Comparison of ENCODE assay signal across 11 cellular contexts in the genomic region with DNA sequence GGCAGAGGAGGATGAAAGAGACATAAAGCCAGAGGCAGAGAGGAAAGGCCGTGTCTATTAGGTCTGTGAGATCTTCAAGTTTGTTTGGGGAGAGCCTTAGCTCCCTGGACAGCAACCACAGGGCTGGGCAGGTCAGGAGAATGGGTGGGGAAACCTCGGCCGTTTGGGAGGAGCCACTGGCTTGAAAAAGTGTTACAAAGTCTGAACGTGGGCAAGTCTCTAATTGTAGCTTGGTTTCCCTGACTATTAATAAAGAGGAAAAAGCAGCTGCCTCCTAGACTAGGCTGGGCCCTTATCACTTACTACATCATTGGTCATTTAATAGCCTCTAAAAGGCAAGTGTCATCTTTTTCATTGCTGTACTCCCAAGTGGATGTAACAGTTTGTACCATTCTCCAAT. TPM values are rescaled to one million over a fixed set of nuclear protein-coding genes. Genes with fewer than 3 reads are reported as not detected.
DNase-seq lines count a peak whose midpoint lies in the region; ATAC-seq, FAIRE-seq and TF ChIP-seq lines count a peak whose summit lies in the region.
"Had no signal": no experiment of that assay in that cellular context is flagged by ENCODE, and none has a peak within 500 bp of the region (broad histone marks: within the 10 kb centered on the region; RNA-seq: fewer than 3 reads in every experiment).

A gene (minus strand): TSS at position 83 of the 400 bp plus-strand sequence. CDS start 145 bp downstream, outside the sequence.

- TF ChIP-seq CTCF in choroid plexus epithelial cell (conservative IDR thresholded peaks at IDR 0.05; ENCODE audit: low read depth, low read length) (no peak), upper lobe of left lung (IDR thresholded peaks at IDR 0.05) (no peak), pancreas (IDR thresholded peaks at IDR 0.05) (no peak)

- DNase-seq in activated naive CD4-positive, alpha-beta T cell treated with Interleukin-2 at 50 U/mL for 16 hours, result no peak
- peak; percentile 21 for DNase-seq in choroid plexus epithelial cell (ENCODE audit: low read depth)
- DNase-seq in naive B cell, result no peak
- DNase-seq in upper lobe of left lung, result no peak
- no peak for DNase-seq in NCI-H2196 (lab: John Stamatoyannopoulos, UW; ENCODE audit: unreplicated experiment)
- DNase-seq in pancreas, result no peak
- DNase-seq: body of pancreas, left cardiac atrium, NCI-H2029 treated with DMSO at 0.1 percent for 48 hours had no signal

- H3K9me3 ChIP-seq in upper lobe of left lung (no peaks in the 10 kb centered on the region), pancreas (no peaks in the 10 kb centered on the region)
- H3K9me3 ChIP-seq: body of pancreas had no signal

- H3K27me3 Mint-ChIP-seq in activated naive CD4-positive, alpha-beta T cell treated with anti-CD3 and anti-CD28 coated beads, Interleukin-2, amount 50 U/mL, for 24 hours, result no peaks in the 10 kb centered on the region
- no peaks in the 10 kb centered on the region for H3K27me3 Mint-ChIP-seq in naive B cell

- H3K27me3 ChIP-seq in upper lobe of left lung, result no peaks in the 10 kb centered on the region
- no peaks in the 10 kb centered on the region for H3K27me3 ChIP-seq in pancreas
- H3K27me3 ChIP-seq: body of pancreas had no signal

- no peak for TF ChIP-seq EP300 in upper lobe of left lung (IDR thresholded peaks at IDR 0.05)

- H3K36me3 ChIP-seq in upper lobe of left lung (peaks cover 12 to 62% (median 42%) of the 10 kb centered on the region in 4 donors), pancreas (peaks cover 7 to 23% (median 8%) of the 10 kb centered on the region in 3 donors)

- H3K4me1 Mint-ChIP-seq in activated naive CD4-positive, alpha-beta T cell treated with anti-CD3 and anti-CD28 coated beads, Interleukin-2, amount 50 U/mL, for 24 hours, result peaks cover 10% of the 10 kb centered on the region
- H3K4me1 Mint-ChIP-seq in naive B cell, result peaks cover 0 to 2% (median 0%) of the 10 kb centered on the region in 3 donors

- peak within 1 kb of the TSS; percentile 81 for H3K27ac Mint-ChIP-seq in activated naive CD4-positive, alpha-beta T cell treated with anti-CD3 and anti-CD28 coated beads, Interleukin-2, amount 50 U/mL, for 24 hours
- peak within 1 kb of the TSS in 4 of 6 donors; percentile 60 to 77 (median 68) for H3K27ac Mint-ChIP-seq in naive B cell

- H3K27ac ChIP-seq in upper lobe of left lung, result peak within 1 kb of the TSS in 1 of 4 donors; percentile 61
- H3K27ac ChIP-seq in pancreas, result no peak within 1 kb of the TSS

- no peak for TF ChIP-seq POLR2A in upper lobe of left lung (IDR thresholded peaks at IDR 0.05)

- H3K4me3 ChIP-seq in choroid plexus epithelial cell (ENCODE audit: low read depth, low read length) (no peak within 1 kb of the TSS), upper lobe of left lung (peak within 1 kb of the TSS in 3 of 4 donors; percentile 3 to 31 (median 23)), pancreas (no peak within 1 kb of the TSS)
- H3K4me3 ChIP-seq: body of pancreas had no signal

- peaks cover 9 to 21% (median 11%) of the 10 kb centered on the region in 4 donors for H3K4me1 ChIP-seq in upper lobe of left lung
- H3K4me1 ChIP-seq in pancreas, result no peaks in the 10 kb centered on the region
- H3K4me1 ChIP-seq: body of pancreas had no signal

- H3K9me3 Mint-ChIP-seq in activated naive CD4-positive, alpha-beta T cell treated with anti-CD3 and anti-CD28 coated beads, Interleukin-2, amount 50 U/mL, for 24 hours, result no peaks in the 10 kb centered on the region
- no peaks in the 10 kb centered on the region for H3K9me3 Mint-ChIP-seq in naive B cell

- H3K36me3 Mint-ChIP-seq in activated naive CD4-positive, alpha-beta T cell treated with anti-CD3 and anti-CD28 coated beads, Interleukin-2, amount 50 U/mL, for 24 hours, result peaks cover 7% of the 10 kb centered on the region
- H3K36me3 Mint-ChIP-seq in naive B cell, result peaks cover 6% of the 10 kb centered on the region in 2 donors

- intact Hi-C loops in pancreas (cut with DNase I), result no loop called here

- ATAC-seq in naive B cell (ENCODE audit: low read depth in 2 of 2), result no peak
- no peak for ATAC-seq in upper lobe of left lung (ENCODE audit: low FRiP score in 2 of 2)
- no peak for ATAC-seq in pancreas
- ATAC-seq in HG02678 (IDR thresholded peaks at IDR 0.05; ENCODE audit: unreplicated experiment), result no peak
- ATAC-seq: body of pancreas had no signal

- WGBS in upper lobe of left lung, 2 donors, result 35 to 51% methylated on average over 4 of the region's 4 CpGs
- WGBS in pancreas, 2 donors, result 44 to 62% methylated on average over 4 of the region's 4 CpGs

- no peak within 1 kb of the TSS for H3K4me3 Mint-ChIP-seq in activated naive CD4-positive, alpha-beta T cell treated with anti-CD3 and anti-CD28 coated beads, Interleukin-2, amount 50 U/mL, for 24 hours
- H3K4me3 Mint-ChIP-seq in naive B cell, result no peak within 1 kb of the TSS

- FAIRE-seq in pancreas (lab: Jason Lieb, UNC), result no peak

RNA-seq across cellular contexts. Expression of the gene that starts here (rescaled TPM):
- polyA plus RNA-seq in naive B cell (ENCODE audit: low read depth in 6 of 6) (under 1 TPM in 3 of 6 donors, not detected in 3; 0.08 to 0.57 (median 0.11) TPM), pancreas (1 to 10 TPM; 2.1 to 2.3 TPM)
- total RNA-seq in upper lobe of left lung (10 to 100 TPM in 5 of 6 donors, 1 to 10 TPM in 1; 4.9 to 50.3 (median 19.3) TPM), pancreas (1 to 10 TPM in 3 of 6 donors, under 1 TPM in 3; 0.64 to 1.6 (median 1.1) TPM)

Comparison
In these comparisons a context has a peak if more than half of its experiments do, and no peak if none do; other contexts are left out.
1. H3K4me3 ChIP-seq: peak in upper lobe of left lung (3 of 4); none in choroid plexus epithelial cell (single experiment) and pancreas (0 of 4).